11 cellular contexts compared by ENCODE assay signal in the genomic region with DNA sequence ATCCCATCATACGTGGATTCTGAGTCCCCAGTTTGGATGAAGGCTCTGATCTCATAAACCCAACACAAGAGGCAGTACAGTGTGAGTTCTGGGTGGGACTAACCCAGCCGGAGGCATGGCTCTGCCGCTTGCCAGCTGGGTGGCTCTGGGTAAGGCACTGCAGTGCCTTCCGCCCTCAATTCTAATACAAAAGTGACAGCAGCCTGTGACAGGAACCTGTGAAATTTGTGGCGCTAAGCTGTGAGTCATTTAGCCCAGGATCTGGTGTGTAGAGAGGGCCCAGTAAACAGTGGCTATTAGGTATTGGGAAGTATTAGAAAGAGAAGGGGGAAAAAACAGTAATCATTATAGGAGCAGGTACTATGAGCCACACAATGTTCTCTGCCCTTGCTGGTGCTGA. TPM values are rescaled to one million over a fixed set of nuclear protein-coding genes. Genes with fewer than 3 reads are reported as not detected.
DNase-seq lines count a peak whose midpoint lies in the region; ATAC-seq, FAIRE-seq and TF ChIP-seq lines count a peak whose summit lies in the region.
"Had no signal": no experiment of that assay in that cellular context is flagged by ENCODE, and none has a peak within 500 bp of the region (broad histone marks: within the 10 kb centered on the region; RNA-seq: fewer than 3 reads in every experiment).

No MANE protein-coding gene starts in this region.

- TF ChIP-seq POLR2A in body of pancreas (IDR thresholded peaks at IDR 0.05) (no peak), transverse colon (IDR thresholded peaks at IDR 0.05) (no peak)

- H3K4me3 ChIP-seq in cardiac muscle cell (no peak overlapping the region), body of pancreas (no peak overlapping the region), muscle layer of duodenum (ENCODE audit: low read depth in 1 of 2, low read length in 2 of 2) (peak overlapping the region in 1 of 2 donors; percentile 2), transverse colon (no peak overlapping the region)
- H3K4me3 ChIP-seq: MG63 had no signal

- H3K27ac ChIP-seq in cardiac muscle cell (peak overlapping the region; percentile 99), body of pancreas (peak overlapping the region; percentile 52 to 80 (median 62)), muscle layer of duodenum (ENCODE audit: low read length) (peak overlapping the region; percentile 86), transverse colon (peak overlapping the region; percentile 74 to 98 (median 94))

- intact Hi-C loops in cardiac septum (cut with DNase I), result loop anchor here (2.0 kb wide), 1 partner anchor 17 kb away; no protein-coding TSS in a partner anchor
- intact Hi-C loops in body of pancreas (cut with DNase I), result no loop called here
- intact Hi-C loops in transverse colon (cut with DNase I; ENCODE audit: low total_unique reads), result loop anchor here (2.0 kb wide), 1 partner anchor 17 kb away; no protein-coding TSS in a partner anchor

- H3K27me3 ChIP-seq in cardiac muscle cell (no peaks in the 10 kb centered on the region), body of pancreas (no peaks in the 10 kb centered on the region), muscle layer of duodenum (ENCODE audit: low read depth, low read length) (no peaks in the 10 kb centered on the region), transverse colon (no peaks in the 10 kb centered on the region)
- H3K27me3 ChIP-seq: MG63 had no signal

- 82 to 90% methylated on average over 4 to 5 of the region's 5 CpGs for WGBS in body of pancreas, 2 donors
- 60 to 62% methylated on average over 1 to 5 of the region's 5 CpGs for WGBS in transverse colon (ENCODE audit: low coverage in 1 of 2), 2 donors

- no peak for ATAC-seq in body of pancreas

- no peak for TF ChIP-seq EP300 in transverse colon (IDR thresholded peaks at IDR 0.05; ENCODE audit: low read depth)

- in situ Hi-C loops in transverse colon (cut with MboI; ENCODE audit: low pct_ligation_motif_present in 1 of 4, low pct_unique_long_range_greater_than_20kb in 1 of 4, low sequenced_read_pairs in 3 of 4), result no loop called here

- no peaks in the 10 kb centered on the region for H3K36me3 ChIP-seq in cardiac muscle cell
- no peaks in the 10 kb centered on the region for H3K36me3 ChIP-seq in body of pancreas (replicated peaks in 1 of 2; ENCODE audit: insufficient read depth in 1 of 2, low read depth in 2 of 2)
- H3K36me3 ChIP-seq in muscle layer of duodenum (ENCODE audit: control insufficient read depth in 1 of 2, insufficient read depth in 2 of 2, low read length in 2 of 2), result peaks cover 0 to 5% of the 10 kb centered on the region in 2 donors
- H3K36me3 ChIP-seq in transverse colon, result no peaks in the 10 kb centered on the region

- DNase-seq in cardiac muscle cell (ENCODE audit: low read depth in 1 of 2, low spot score in 1 of 2) (no peak), cardiac septum (ENCODE audit: low spot score) (no peak), body of pancreas (no peak), transverse colon (no peak), D721Med (ENCODE audit: insufficient read length, low spot score) (no peak), glomerular visceral epithelial cell (ENCODE audit: extremely low spot score) (no peak), putamen (ENCODE audit: low spot score) (no peak)
- DNase-seq: CD4-positive, alpha-beta memory T cell; foreskin melanocyte; MG63 had no signal

- TF ChIP-seq CTCF in cardiac muscle cell (IDR thresholded peaks at IDR 0.05; ENCODE audit: low read depth, low read length) (no peak), body of pancreas (IDR thresholded peaks at IDR 0.05) (no peak), transverse colon (IDR thresholded peaks at IDR 0.05) (no peak), D721Med (IDR thresholded peaks at IDR 0.05; ENCODE audit: insufficient read depth, missing control alignments) (no peak)

- H3K4me1 ChIP-seq in cardiac muscle cell (ENCODE audit: low read depth) (peaks cover 68% of the 10 kb centered on the region), body of pancreas (peaks cover 50% of the 10 kb centered on the region), muscle layer of duodenum (ENCODE audit: control insufficient read depth in 1 of 2, insufficient read depth in 2 of 2, low read length in 2 of 2) (peaks cover 53 to 80% of the 10 kb centered on the region in 2 donors), transverse colon (peaks cover 51 to 84% (median 76%) of the 10 kb centered on the region in 4 donors)

- H3K9me3 ChIP-seq in cardiac muscle cell (ENCODE audit: low read depth), result no peaks in the 10 kb centered on the region
- no peaks in the 10 kb centered on the region for H3K9me3 ChIP-seq in body of pancreas
- H3K9me3 ChIP-seq in muscle layer of duodenum (ENCODE audit: control insufficient read depth in 1 of 2, low read length in 2 of 2), result no peaks in the 10 kb centered on the region
- H3K9me3 ChIP-seq in transverse colon, result no peaks in the 10 kb centered on the region
- H3K9me3 ChIP-seq: MG63 had no signal

- FAIRE-seq in D721Med (lab: Jason Lieb, UNC), result no peak

RNA-seq across cellular contexts. Expression of a gene that starts 23.3 kb away (rescaled TPM):
- total RNA-seq in cardiac muscle cell, result 112 and 193 TPM in 2 replicates
- polyA plus RNA-seq in cardiac muscle cell, result 62.3 and 96.2 TPM in 2 replicates
- total RNA-seq in cardiac septum, result 506 TPM
- total RNA-seq in body of pancreas, result 100 to 1,000 TPM in 1 of 2 donors, 10 to 100 TPM in 1; 87.7 to 179 TPM
- 100 to 1,000 TPM; 107 to 343 (median 228) TPM for total RNA-seq in transverse colon
- polyA plus RNA-seq: CD4-positive, alpha-beta memory T cell had no signal
